Comparison of ENCODE assay signal across 1 cellular context in genomic region chr6:57216235-57217101, GRCh38.
TF ChIP-seq lines count a peak whose summit lies in the region.

No MANE protein-coding gene starts in this region.

TF ChIP-seq in GM12878, 131 proteins besides CTCF, POLR2A, EP300 and RAD21:
- TF ChIP-seq TAF1 (IDR thresholded peaks at IDR 0.05; ENCODE audit: borderline replicate concordance, low read depth, low read length) (no peak), RAD51 (IDR thresholded peaks at IDR 0.05) (no peak), IKZF1 (conservative IDR thresholded peaks at IDR 0.05) (no peak), ZNF687 (IDR thresholded peaks at IDR 0.05) (no peak), NFIC (IDR thresholded peaks at IDR 0.05; ENCODE audit: low read depth, low read length) (no peak), SMAD5 (IDR thresholded peaks at IDR 0.05; ENCODE audit: low read depth) (no peak)
TF ChIP-seq in GM12878: peak in this region for 0.
